In genomic region chrX:13653022-13653693, GRCh38 we compare ENCODE assay signal across 8 cellular contexts. TPM values are rescaled to one million over a fixed set of nuclear protein-coding genes. Genes with fewer than 3 reads are reported as not detected.
A peak's percentile ranks its signal among the peaks of the same experiment; 100 is the strongest.
DNase-seq lines count a peak whose midpoint lies in the region; ATAC-seq and TF ChIP-seq lines count a peak whose summit lies in the region.

TCEANC (plus strand) TSS chrX:13653141; CDS start chrX:13662509, 9,368 bp downstream.

- H3K36me3 ChIP-seq in Peyer's patch = no peaks in the 10 kb centered on the region
- peaks cover 0 to 6% (median 0%) of the 10 kb centered on the region in 4 donors for H3K36me3 ChIP-seq in esophagus muscularis mucosa
- no peaks in the 10 kb centered on the region for H3K36me3 ChIP-seq in muscle layer of colon (ENCODE audit: insufficient read depth, low read length)

- H3K9ac ChIP-seq in muscle layer of colon (ENCODE audit: low read length) = peak within 1 kb of the TSS; percentile 44

- intact Hi-C loops in esophagus muscularis mucosa (cut with DNase I) = no loop called here

- 4% methylated on average over 7 of the region's 46 CpGs for WGBS in esophagus muscularis mucosa

- DNase-seq in DMS79 treated with DMSO at 0.1 percent for 48 hours (lab: John Stamatoyannopoulos, UW) = peak; percentile 45
- DNase-seq in KG1 (lab: John Stamatoyannopoulos, UW) = peak; percentile 62
- peak; percentile 93 to 99 (median 97) for DNase-seq in Peyer's patch
- peak; percentile 91 to 97 for DNase-seq in activated T-cell treated with anti-CD3 and anti-CD28 coated beads, Interleukin-2, amount 50 U/mL, for 72 hours
- peak; percentile 98 for DNase-seq in esophagus muscularis mucosa (ENCODE audit: extremely low spot score)
- DNase-seq in stimulated activated CD8-positive, alpha-beta memory T cell treated with anti-CD3 and anti-CD28 coated beads, Interleukin-7, amount 100 ng/mL, for 1 hour (ENCODE audit: low read depth in 2 of 2) = peak; percentile 81 to 93

- H3K27ac ChIP-seq in Peyer's patch = peak within 1 kb of the TSS; percentile 91 to 99 (median 94)
- peak within 1 kb of the TSS; percentile 82 to 95 (median 94) for H3K27ac ChIP-seq in esophagus muscularis mucosa (replicated peaks in 1 of 4)
- H3K27ac ChIP-seq in muscle layer of colon (ENCODE audit: low read depth, low read length) = peak within 1 kb of the TSS; percentile 86

- H3K9me3 Mint-ChIP-seq in activated T-cell treated with anti-CD3 and anti-CD28 coated beads, Interleukin-2, amount 50 U/mL, for 72 hours = peaks cover 0 to 1% of the 10 kb centered on the region in 2 donors

- TF ChIP-seq EP300 in esophagus muscularis mucosa (IDR thresholded peaks at IDR 0.05) = no peak

- H3K4me3 Mint-ChIP-seq in activated T-cell treated with anti-CD3 and anti-CD28 coated beads, Interleukin-2, amount 50 U/mL, for 72 hours = peak within 1 kb of the TSS; percentile 88 to 91

- peak; percentile 92 for ATAC-seq in GM21737 (IDR thresholded peaks at IDR 0.05; ENCODE audit: unreplicated experiment)
- ATAC-seq in activated T-cell treated with anti-CD3 and anti-CD28 coated beads, Interleukin-2, amount 50 U/mL, for 72 hours (replicated peaks in 1 of 2) = peak; percentile 97 to 98

- TF ChIP-seq POLR2A in Peyer's patch (IDR thresholded peaks at IDR 0.05) (peak; percentile 52 to 60), esophagus muscularis mucosa (IDR thresholded peaks at IDR 0.05; ENCODE audit: low read depth) (peak; percentile 31)

- no peaks in the 10 kb centered on the region for H3K36me3 Mint-ChIP-seq in activated T-cell treated with anti-CD3 and anti-CD28 coated beads, Interleukin-2, amount 50 U/mL, for 72 hours (ENCODE audit: insufficient read depth in 2 of 2)

- peak within 1 kb of the TSS; percentile 66 to 74 (median 70) for H3K4me3 ChIP-seq in Peyer's patch
- peak within 1 kb of the TSS; percentile 61 to 76 (median 64) for H3K4me3 ChIP-seq in esophagus muscularis mucosa
- peak within 1 kb of the TSS; percentile 51 to 58 for H3K4me3 ChIP-seq in muscle layer of colon (ENCODE audit: low read depth in 1 of 2, low read length in 2 of 2)

- TF ChIP-seq CTCF in Peyer's patch (IDR thresholded peaks at IDR 0.05) = no peak
- TF ChIP-seq CTCF in esophagus muscularis mucosa (IDR thresholded peaks at IDR 0.05) = no peak

- peaks cover 29% of the 10 kb centered on the region for H3K27me3 Mint-ChIP-seq in activated T-cell treated with anti-CD3 and anti-CD28 coated beads, Interleukin-2, amount 50 U/mL, for 72 hours (ENCODE audit: low read depth)

- H3K27me3 ChIP-seq in Peyer's patch (no peaks in the 10 kb centered on the region), esophagus muscularis mucosa (no peaks in the 10 kb centered on the region), muscle layer of colon (ENCODE audit: control insufficient read depth in 1 of 2, insufficient read depth in 2 of 2, low read length in 2 of 2) (no peaks in the 10 kb centered on the region)

- H3K4me1 ChIP-seq in Peyer's patch (peaks cover 0 to 4% (median 0%) of the 10 kb centered on the region in 4 donors), esophagus muscularis mucosa (peaks cover 6 to 24% (median 15%) of the 10 kb centered on the region in 4 donors), muscle layer of colon (ENCODE audit: insufficient read depth, low read length) (peaks cover 5% of the 10 kb centered on the region)

- peak within 1 kb of the TSS; percentile 88 for H3K27ac Mint-ChIP-seq in activated T-cell treated with anti-CD3 and anti-CD28 coated beads, Interleukin-2, amount 50 U/mL, for 72 hours

- peaks cover 24% of the 10 kb centered on the region for H3K4me1 Mint-ChIP-seq in activated T-cell treated with anti-CD3 and anti-CD28 coated beads, Interleukin-2, amount 50 U/mL, for 72 hours (ENCODE audit: low read depth)

- H3K9me3 ChIP-seq in Peyer's patch (no peaks in the 10 kb centered on the region), esophagus muscularis mucosa (no peaks in the 10 kb centered on the region), muscle layer of colon (ENCODE audit: low read length) (no peaks in the 10 kb centered on the region)

RNA-seq across cellular contexts. Expression of gene TCEANC, which starts in this region (rescaled TPM):
- 1 to 10 TPM; 2.8 to 9.1 (median 5.8) TPM for total RNA-seq in Peyer's patch
- total RNA-seq in activated T-cell treated with anti-CD3 and anti-CD28 coated beads, Interleukin-2, amount 50 U/mL, for 72 hours = 1 to 10 TPM; 4.4 to 4.6 TPM
- 1 to 10 TPM; 3.5 to 7.1 (median 4.0) TPM for total RNA-seq in esophagus muscularis mucosa

Comparison
In these comparisons a context has a peak if more than half of its experiments do, and no peak if none do; other contexts are left out.
1. Peak in every context shown above with its lines: DNase-seq, ATAC-seq, H3K4me3 ChIP-seq and H3K27ac ChIP-seq.
2. DNase-seq: peak in every context shown above with its lines; median percentile 98 in esophagus muscularis mucosa; 97 in Peyer's patch; 94 in activated T-cell treated with anti-CD3 and anti-CD28 coated beads, Interleukin-2, amount 50 U/mL, for 72 hours; 87 in stimulated activated CD8-positive, alpha-beta memory T cell treated with anti-CD3 and anti-CD28 coated beads, Interleukin-7, amount 100 ng/mL, for 1 hour; 62 in KG1; 45 in DMS79 treated with DMSO at 0.1 percent for 48 hours.